In genomic region chr22:30204015-30204741, GRCh38 we compare ENCODE assay signal across 18 cellular contexts. TPM values are rescaled to one million over a fixed set of nuclear protein-coding genes. Genes with fewer than 3 reads are reported as not detected.
DNase-seq lines count a peak whose midpoint lies in the region; ATAC-seq, FAIRE-seq and TF ChIP-seq lines count a peak whose summit lies in the region.
"Had no signal": no experiment of that assay in that cellular context is flagged by ENCODE, and none has a peak within 500 bp of the region (broad histone marks: within the 10 kb centered on the region; RNA-seq: fewer than 3 reads in every experiment).

No MANE protein-coding gene starts in this region.

- no peak overlapping the region for H3K27ac ChIP-seq in HEK293 (ENCODE audit: extremely low read depth, low read depth, low read length)
- peak overlapping the region; percentile 26 to 43 for H3K27ac ChIP-seq in esophagus (ENCODE audit: low read depth in 2 of 2, low read length in 1 of 2)
- peak overlapping the region in 3 of 4 donors; percentile 48 to 80 (median 50) for H3K27ac ChIP-seq in sigmoid colon
- H3K27ac ChIP-seq: thoracic aorta had no signal

- no peak overlapping the region for H3K4me3 ChIP-seq in BE2C (ENCODE audit: low read depth, low read length)
- no peak overlapping the region for H3K4me3 ChIP-seq in HEK293 (ENCODE audit: low read depth, low read length)
- H3K4me3 ChIP-seq in esophagus (ENCODE audit: low read depth in 1 of 2, low read length in 2 of 2) = no peak overlapping the region
- H3K4me3 ChIP-seq in sigmoid colon = no peak overlapping the region
- H3K4me3 ChIP-seq: adrenal gland, thoracic aorta had no signal

- POLR2A ChIA-PET in HEK293 (lab: Yijun Ruan, JAX) = interaction anchor here (0.9 kb wide), 1 partner anchor 14 kb away, joined by 3 read pairs; no protein-coding TSS in a partner anchor

- intact Hi-C loops in sigmoid colon (cut with DNase I) = no loop called here

- no peak for TF ChIP-seq POLR2A in sigmoid colon (IDR thresholded peaks at IDR 0.05)
- no peak for TF ChIP-seq POLR2A in GM12891 (IDR thresholded peaks at IDR 0.05; ENCODE audit: low read depth, low read length)

- CTCF ChIA-PET in HEK293 (lab: Yijun Ruan, JAX) = interaction anchor here (1.3 kb wide), 1 partner anchor 60 kb away, joined by 3 read pairs; no protein-coding TSS in a partner anchor

- DNase-seq in BE2C = peak; percentile 25
- no peak for DNase-seq in sigmoid colon
- no peak for DNase-seq in GM12891 (ENCODE audit: insufficient read length, low spot score)
- no peak for DNase-seq in cerebellar cortex (ENCODE audit: low spot score)
- DNase-seq in GM19238 (ENCODE audit: insufficient read length, low spot score) = no peak
- DNase-seq: activated CD4-positive, CD25-positive, alpha-beta regulatory T cell treated with anti-CD3 and anti-CD28 coated beads, Interleukin-2, amount 50 U/mL, for 72 hours; activated T-cell treated with anti-CD3 and anti-CD28 coated beads for 4 hours; cortex of kidney; DND-41; erythroblast; NCI-H1105; T-helper 17 cell had no signal

- WGBS in esophagus, 2 donors = 49 to 63% methylated on average over 7 of the region's 7 CpGs
- WGBS in sigmoid colon, 2 donors = 80 to 83% methylated on average over 7 of the region's 7 CpGs

- ATAC-seq in GM21360 (IDR thresholded peaks at IDR 0.05; ENCODE audit: unreplicated experiment) = no peak
- ATAC-seq: T-helper 17 cell had no signal

- no peaks in the 10 kb centered on the region for H3K9me3 ChIP-seq in BE2C
- H3K9me3 ChIP-seq in HEK293 (ENCODE audit: control insufficient read depth, insufficient read depth, low read depth, low read length) = no peaks in the 10 kb centered on the region
- no peaks in the 10 kb centered on the region for H3K9me3 ChIP-seq in esophagus (ENCODE audit: control insufficient read depth in 2 of 2, insufficient read depth in 1 of 2, low read depth in 1 of 2, low read length in 1 of 2)
- no peaks in the 10 kb centered on the region for H3K9me3 ChIP-seq in sigmoid colon
- H3K9me3 ChIP-seq: adrenal gland, thoracic aorta had no signal

- H3K27me3 ChIP-seq in BE2C = no peaks in the 10 kb centered on the region
- no peaks in the 10 kb centered on the region for H3K27me3 ChIP-seq in esophagus (ENCODE audit: control insufficient read depth in 1 of 2, insufficient read depth in 2 of 2, low read length in 2 of 2)
- no peaks in the 10 kb centered on the region for H3K27me3 ChIP-seq in sigmoid colon
- H3K27me3 ChIP-seq: adrenal gland had no signal

- FAIRE-seq in GM12891 (lab: Jason Lieb, UNC) = no peak

- H3K36me3 ChIP-seq in BE2C (no peaks in the 10 kb centered on the region), HEK293 (ENCODE audit: control insufficient read depth in 2 of 2, insufficient read depth in 1 of 2, low read length in 2 of 2) (no peaks in the 10 kb centered on the region), esophagus (ENCODE audit: control insufficient read depth in 2 of 2, insufficient read depth in 2 of 2, low read length in 1 of 2) (no peaks in the 10 kb centered on the region), sigmoid colon (no peaks in the 10 kb centered on the region)
- H3K36me3 ChIP-seq: adrenal gland, thoracic aorta had no signal

- TF ChIP-seq CTCF in BE2C (IDR thresholded peaks at IDR 0.05; ENCODE audit: low read depth, low read length) (no peak), HEK293 (tag by site-specific recombination; IDR thresholded peaks at IDR 0.05) (no peak), sigmoid colon (IDR thresholded peaks at IDR 0.05) (no peak)

- no peak for TF ChIP-seq EP300 in sigmoid colon (IDR thresholded peaks at IDR 0.05)

- H3K4me1 ChIP-seq in BE2C (peaks cover 29% of the 10 kb centered on the region), HEK293 (ENCODE audit: control insufficient read depth, insufficient read depth, low read length) (no peaks in the 10 kb centered on the region), esophagus (ENCODE audit: control insufficient read depth in 2 of 2, insufficient read depth in 2 of 2, low read length in 1 of 2) (peaks cover 2 to 19% of the 10 kb centered on the region in 2 donors), sigmoid colon (peaks cover 0 to 49% (median 29%) of the 10 kb centered on the region in 4 donors)

TF ChIP-seq in HEK293, 187 proteins besides CTCF, POLR2A, EP300 and RAD21:
- TF ChIP-seq ZNF221 (tag by site-specific recombination; IDR thresholded peaks at IDR 0.05; ENCODE audit: borderline replicate concordance) (no peak), ZNF138 (tag by site-specific recombination; IDR thresholded peaks at IDR 0.05; ENCODE audit: borderline replicate concordance) (no peak), ZNF169 (tag by site-specific recombination; IDR thresholded peaks at IDR 0.05) (0 out of 2 replicates have a peak, but pooled peaks have one; percentile 36), FEZF1 (tag by site-specific recombination; IDR thresholded peaks at IDR 0.05) (no peak), ZEB2 (tag by site-specific recombination; IDR thresholded peaks at IDR 0.05) (no peak)

TF ChIP-seq in GM12891, 5 proteins besides CTCF, POLR2A, EP300 and RAD21:
- no peak for TF ChIP-seq POU2F2 (IDR thresholded peaks at IDR 0.05; ENCODE audit: low read depth, low read length)
- TF ChIP-seq PAX5 (IDR thresholded peaks at IDR 0.05; ENCODE audit: insufficient read depth, low read length, severe bottlenecking) = no peak

RNA-seq across cellular contexts. Expression of gene LIF, which starts 42.4 kb away (rescaled TPM):
- 1.8 TPM for polyA plus RNA-seq in BE2C (2012; ENCODE audit: insufficient read depth, insufficient read length, low read depth)
- polyA plus RNA-seq in esophagus = 1 to 10 TPM in 1 of 2 donors, under 1 TPM in 1; 0.54 to 1.0 TPM
- 1 to 10 TPM in 1 of 4 donors, under 1 TPM in 3; 0.28 to 5.8 (median 0.34) TPM for total RNA-seq in sigmoid colon
- 10 to 100 TPM in 1 of 3 donors, 1 to 10 TPM in 2; 1.6 to 10.3 (median 1.8) TPM for polyA plus RNA-seq in sigmoid colon
- 2.4 TPM for polyA plus RNA-seq in GM12891 (2012; ENCODE audit: low read depth, missing spikeins)
- polyA plus RNA-seq: IgD-negative memory B cell had no signal
